ENCODE assay signal across 10 cellular contexts in the genomic region with DNA sequence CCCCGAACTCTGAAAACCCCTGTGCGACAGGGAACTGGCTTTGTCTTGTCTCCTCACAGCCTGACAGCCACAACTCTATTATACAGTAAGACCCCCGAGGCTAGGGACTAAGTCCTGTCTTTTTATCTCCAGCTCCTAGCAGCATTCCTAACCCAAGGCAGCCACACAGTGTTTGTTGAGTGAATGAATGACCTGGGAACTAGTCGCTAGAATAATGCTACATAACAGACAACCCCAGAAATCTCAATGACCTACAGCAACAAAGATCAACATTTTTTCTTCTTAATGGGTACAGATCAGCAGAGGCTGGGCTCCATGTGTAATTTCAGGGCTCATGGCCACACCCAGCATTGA.
DNase-seq lines count a peak whose midpoint lies in the region; ATAC-seq and TF ChIP-seq lines count a peak whose summit lies in the region.
"Had no signal": no experiment of that assay in that cellular context is flagged by ENCODE, and none has a peak within 500 bp of the region (broad histone marks: within the 10 kb centered on the region; RNA-seq: fewer than 3 reads in every experiment).

No MANE protein-coding gene starts in this region.

- H3K27ac Mint-ChIP-seq in activated T-helper 17 cell treated with anti-CD3 and anti-CD28 coated beads, Interleukin-2, amount 50 U/mL, for 72 hours: peak overlapping the region; percentile 84

- no peak overlapping the region for H3K4me3 ChIP-seq in HEK293 (ENCODE audit: low read depth, low read length)
- H3K4me3 ChIP-seq in iPS-15b (ENCODE audit: low read depth, low read length): peak overlapping the region; percentile 50
- H3K4me3 ChIP-seq in spleen: peak overlapping the region in 3 of 8 donors; percentile 33 to 69 (median 53)
- no peak overlapping the region for H3K4me3 ChIP-seq in WERI-Rb-1 (ENCODE audit: low read depth, low read length)

- POLR2A ChIA-PET in HEK293 (lab: Yijun Ruan, JAX): interaction anchor here (2.3 kb wide), 1 partner anchor 71 kb away, joined by 17 read pairs; a partner anchor contains a TSS

- H3K9me3 ChIP-seq in HEK293 (ENCODE audit: control insufficient read depth, insufficient read depth, low read depth, low read length) (no peaks in the 10 kb centered on the region), iPS-15b (ENCODE audit: control insufficient read depth, insufficient read depth, low read length) (no peaks in the 10 kb centered on the region), spleen (no peaks in the 10 kb centered on the region), WERI-Rb-1 (ENCODE audit: severe bottlenecking) (no peaks in the 10 kb centered on the region)
- H3K9me3 ChIP-seq: SJSA1 had no signal

- no peak overlapping the region for H3K27ac ChIP-seq in HEK293 (ENCODE audit: extremely low read depth, low read depth, low read length)
- peak overlapping the region in 7 of 8 donors; percentile 74 to 93 (median 86) for H3K27ac ChIP-seq in spleen
- no peak overlapping the region for H3K27ac ChIP-seq in WERI-Rb-1
- H3K27ac ChIP-seq: SJSA1 had no signal

- WGBS in spleen, 5 donors: 73 to 83% (median 78%) methylated on average over 4 of the region's 4 CpGs

- no peak for ATAC-seq in activated T-helper 17 cell treated with anti-CD3 and anti-CD28 coated beads, Interleukin-2, amount 50 U/mL, for 72 hours (replicated peaks)
- no peak for ATAC-seq in left lobe of liver

- no peak for TF ChIP-seq POLR2A in spleen (IDR thresholded peaks at IDR 0.05)

- TF ChIP-seq CTCF in HEK293 (tag by site-specific recombination; IDR thresholded peaks at IDR 0.05): no peak
- TF ChIP-seq CTCF in spleen (IDR thresholded peaks at IDR 0.05 in 8 of 11, conservative IDR thresholded peaks at IDR 0.05 in 3 of 11): no peak
- no peak for TF ChIP-seq CTCF in WERI-Rb-1 (IDR thresholded peaks at IDR 0.05; ENCODE audit: low read depth, low read length)

- no peaks in the 10 kb centered on the region for H3K36me3 Mint-ChIP-seq in activated T-helper 17 cell treated with anti-CD3 and anti-CD28 coated beads, Interleukin-2, amount 50 U/mL, for 72 hours (ENCODE audit: low read depth)

- H3K4me1 Mint-ChIP-seq in activated T-helper 17 cell treated with anti-CD3 and anti-CD28 coated beads, Interleukin-2, amount 50 U/mL, for 72 hours: peaks cover 31% of the 10 kb centered on the region

- intact Hi-C loops in spleen (cut with DNase I; ENCODE audit: low total_unique reads): no loop called here

- no peaks in the 10 kb centered on the region for H3K36me3 ChIP-seq in HEK293 (ENCODE audit: control insufficient read depth in 2 of 2, insufficient read depth in 1 of 2, low read length in 2 of 2)
- no peaks in the 10 kb centered on the region for H3K36me3 ChIP-seq in iPS-15b (ENCODE audit: control insufficient read depth, insufficient read depth, low read length)
- no peaks in the 10 kb centered on the region for H3K36me3 ChIP-seq in spleen
- no peaks in the 10 kb centered on the region for H3K36me3 ChIP-seq in WERI-Rb-1
- H3K36me3 ChIP-seq: SJSA1 had no signal

- H3K27me3 ChIP-seq in iPS-15b (ENCODE audit: control insufficient read depth, insufficient read depth, low read length) (peaks cover 23% of the 10 kb centered on the region), spleen (replicated peaks in 1 of 7) (peaks cover 0 to 55% (median 4%) of the 10 kb centered on the region in 7 donors), WERI-Rb-1 (ENCODE audit: insufficient read depth, low read depth, severe bottlenecking) (no peaks in the 10 kb centered on the region)

- no peaks in the 10 kb centered on the region for H3K27me3 Mint-ChIP-seq in activated T-helper 17 cell treated with anti-CD3 and anti-CD28 coated beads, Interleukin-2, amount 50 U/mL, for 72 hours

- DNase-seq in spleen (peak; percentile 41), WERI-Rb-1 (no peak), HT-29 (ENCODE audit: low spot score) (no peak), left lobe of liver (ENCODE audit: low spot score) (no peak)
- no peak for DNase-seq in effector CD8-positive, alpha-beta T cell (lab: John Stamatoyannopoulos, UW)
- DNase-seq: MM.1S had no signal

- H3K4me3 Mint-ChIP-seq in activated T-helper 17 cell treated with anti-CD3 and anti-CD28 coated beads, Interleukin-2, amount 50 U/mL, for 72 hours: peak overlapping the region; percentile 82

- no peak overlapping the region for H3K9ac ChIP-seq in iPS-15b (ENCODE audit: low read depth, low read length)

- CTCF ChIA-PET in HEK293 (lab: Yijun Ruan, JAX): interaction anchor here (0.5 to 1.8 kb wide), 4 partner anchors 8 to 146 kb away, joined by 3 to 6 read pairs (median 3); no protein-coding TSS in a partner anchor

- no peaks in the 10 kb centered on the region for H3K9me3 Mint-ChIP-seq in activated T-helper 17 cell treated with anti-CD3 and anti-CD28 coated beads, Interleukin-2, amount 50 U/mL, for 72 hours

- 0 out of 2 replicates have a peak, but pooled peaks cover 5% of the 10 kb centered on the region for H3K4me1 ChIP-seq in HEK293 (ENCODE audit: control insufficient read depth, insufficient read depth, low read length)
- peaks cover 3% of the 10 kb centered on the region for H3K4me1 ChIP-seq in iPS-15b (ENCODE audit: control insufficient read depth, insufficient read depth, low read length)
- peaks cover 19 to 63% (median 46%) of the 10 kb centered on the region in 6 donors for H3K4me1 ChIP-seq in spleen

TF ChIP-seq in HEK293, 187 proteins besides CTCF, POLR2A, EP300 and RAD21:
- TF ChIP-seq ZNF426 (tag by site-specific recombination; IDR thresholded peaks at IDR 0.05) (no peak), KLF9 (tag by site-specific recombination; IDR thresholded peaks at IDR 0.05; ENCODE audit: low read depth) (0 out of 2 replicates have a peak, but pooled peaks have one; percentile 13), ZNF404 (tag by site-specific recombination; IDR thresholded peaks at IDR 0.05) (no peak), ZNF24 (tag by site-specific recombination; IDR thresholded peaks at IDR 0.05) (0 out of 2 replicates have a peak, but pooled peaks have one; percentile 25)
- TF ChIP-seq, protein P1, sequence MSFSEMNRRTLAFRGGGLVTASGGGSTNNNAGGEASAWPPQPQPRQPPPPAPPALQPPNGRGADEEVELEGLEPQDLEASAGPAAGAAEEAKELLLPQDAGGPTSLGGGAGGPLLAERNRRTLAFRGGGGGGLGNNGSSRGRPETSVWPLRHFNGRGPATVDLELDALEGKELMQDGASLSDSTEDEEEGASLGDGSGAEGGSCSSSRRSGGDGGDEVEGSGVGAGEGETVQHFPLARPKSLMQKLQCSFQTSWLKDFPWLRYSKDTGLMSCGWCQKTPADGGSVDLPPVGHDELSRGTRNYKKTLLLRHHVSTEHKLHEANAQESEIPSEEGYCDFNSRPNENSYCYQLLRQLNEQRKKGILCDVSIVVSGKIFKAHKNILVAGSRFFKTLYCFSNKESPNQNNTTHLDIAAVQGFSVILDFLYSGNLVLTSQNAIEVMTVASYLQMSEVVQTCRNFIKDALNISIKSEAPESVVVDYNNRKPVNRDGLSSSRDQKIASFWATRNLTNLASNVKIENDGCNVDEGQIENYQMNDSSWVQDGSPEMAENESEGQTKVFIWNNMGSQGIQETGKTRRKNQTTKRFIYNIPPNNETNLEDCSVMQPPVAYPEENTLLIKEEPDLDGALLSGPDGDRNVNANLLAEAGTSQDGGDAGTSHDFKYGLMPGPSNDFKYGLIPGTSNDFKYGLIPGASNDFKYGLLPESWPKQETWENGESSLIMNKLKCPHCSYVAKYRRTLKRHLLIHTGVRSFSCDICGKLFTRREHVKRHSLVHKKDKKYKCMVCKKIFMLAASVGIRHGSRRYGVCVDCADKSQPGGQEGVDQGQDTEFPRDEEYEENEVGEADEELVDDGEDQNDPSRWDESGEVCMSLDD (tag by site-specific recombination; IDR thresholded peaks at IDR 0.05): peak; percentile 5; the same call in 1 of the 2 replicates
TF ChIP-seq in HEK293: peak in this region for 3.

Comparison
In these comparisons a context has a peak if more than half of its experiments do, and no peak if none do; other contexts are left out.
1. H3K27ac ChIP-seq: peak in spleen (7 of 8); none in HEK293 (single experiment) and WERI-Rb-1 (single experiment).